Comparison of ENCODE assay signal across 22 cellular contexts in the genomic region with DNA sequence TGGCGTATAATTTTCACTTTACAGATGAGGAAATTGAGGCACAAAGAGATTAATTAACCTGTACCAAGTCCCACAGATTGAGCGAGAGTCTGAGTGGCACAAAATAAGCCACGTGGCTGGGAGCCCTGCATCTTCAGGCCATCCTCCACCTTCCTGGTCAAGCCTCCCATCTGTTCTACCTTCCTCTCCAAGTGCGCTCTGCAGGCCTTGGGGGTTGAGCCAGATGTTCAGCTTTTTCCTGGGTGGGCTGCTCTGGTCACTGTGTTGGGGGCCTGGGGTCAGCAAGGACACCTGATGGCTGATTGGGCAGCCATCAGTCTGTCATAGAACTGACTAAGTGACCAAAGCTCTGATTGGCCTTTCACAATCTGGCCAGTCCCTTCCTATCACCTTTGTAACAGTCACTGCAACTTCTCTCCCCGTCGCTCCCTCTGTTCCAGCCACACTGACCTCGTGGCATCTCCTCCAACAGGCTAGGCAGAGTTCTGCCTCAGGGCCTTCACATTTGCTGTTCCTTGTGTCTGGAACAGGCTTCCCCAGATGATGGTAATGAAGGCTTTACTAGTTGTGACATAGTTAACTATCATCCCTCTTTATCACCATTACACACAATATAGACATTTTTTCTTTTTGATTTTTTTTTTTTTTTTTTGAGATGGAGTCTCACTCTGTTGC. TPM values are rescaled to one million over a fixed set of nuclear protein-coding genes. Genes with fewer than 3 reads are reported as not detected.
"Had no signal": no experiment of that assay in that cellular context is flagged by ENCODE, and none has a peak within 500 bp of the region (broad histone marks: within the 10 kb centered on the region; RNA-seq: fewer than 3 reads in every experiment).

No MANE protein-coding gene starts in this region.

- H3K9me3 ChIP-seq: ovary, suprapubic skin, thyroid gland, upper lobe of left lung, vagina had no signal

- H3K4me1 Mint-ChIP-seq: stimulated activated effector memory CD8-positive, alpha-beta T cell treated with anti-CD3 and anti-CD28 coated beads, Interleukin-12 subunit alpha, Interleukin-12 subunit beta, amount 100 ng/mL, for 72 hours had no signal

- H3K4me3 ChIP-seq: coronary artery, heart left ventricle, ovary, smooth muscle cell, suprapubic skin, thyroid gland, upper lobe of left lung, vagina had no signal

- H3K9me3 Mint-ChIP-seq: neural crest cell; stimulated activated effector memory CD8-positive, alpha-beta T cell treated with anti-CD3 and anti-CD28 coated beads, Interleukin-12 subunit alpha, Interleukin-12 subunit beta, amount 100 ng/mL, for 72 hours had no signal

- H3K36me3 ChIP-seq: ovary, suprapubic skin, thyroid gland, upper lobe of left lung, vagina had no signal

- ATAC-seq: heart left ventricle; naive thymus-derived CD4-positive, alpha-beta T cell; right cardiac atrium; stimulated activated effector memory CD8-positive, alpha-beta T cell treated with anti-CD3 and anti-CD28 coated beads, Interleukin-12 subunit alpha, Interleukin-12 subunit beta, amount 100 ng/mL, for 72 hours; stimulated activated naive CD8-positive, alpha-beta T cell treated with anti-CD3 and anti-CD28 coated beads, Interleukin-15, Interleukin-2, amounts not matched to agents 100 U/mL and 50 U/mL, for 24 hours had no signal

- DNase-seq: effector CD4-positive, alpha-beta T cell; foreskin melanocyte; hypothalamus; kidney glomerular epithelial cell; mammary epithelial cell; naive thymus-derived CD4-positive, alpha-beta T cell; right cardiac atrium; stimulated activated CD4-positive, alpha-beta T cell treated with anti-CD3 and anti-CD28 coated beads, Interleukin-4, amount 100 ng/mL, for 1 hour; stimulated activated CD8-positive, alpha-beta memory T cell treated with anti-CD3 and anti-CD28 coated beads, Interleukin-4, amount 100 ng/mL, for 48 hours; stimulated activated naive CD8-positive, alpha-beta T cell treated with anti-CD3 and anti-CD28 coated beads, Interleukin-15, Interleukin-2, amounts not matched to agents 100 U/mL and 50 U/mL, for 24 hours; thyroid gland; upper lobe of left lung had no signal

- H3K27ac ChIP-seq: coronary artery, heart left ventricle, ovary, suprapubic skin, thyroid gland, upper lobe of left lung, vagina had no signal

- H3K36me3 Mint-ChIP-seq: naive thymus-derived CD4-positive, alpha-beta T cell; stimulated activated effector memory CD8-positive, alpha-beta T cell treated with anti-CD3 and anti-CD28 coated beads, Interleukin-12 subunit alpha, Interleukin-12 subunit beta, amount 100 ng/mL, for 72 hours had no signal

- H3K27ac Mint-ChIP-seq: naive thymus-derived CD4-positive, alpha-beta T cell; progenitor cell of endocrine pancreas; stimulated activated effector memory CD8-positive, alpha-beta T cell treated with anti-CD3 and anti-CD28 coated beads, Interleukin-12 subunit alpha, Interleukin-12 subunit beta, amount 100 ng/mL, for 72 hours had no signal

- H3K4me1 ChIP-seq: heart left ventricle, suprapubic skin, thyroid gland, upper lobe of left lung, vagina had no signal

- H3K4me3 Mint-ChIP-seq: naive thymus-derived CD4-positive, alpha-beta T cell; neural crest cell; stimulated activated effector memory CD8-positive, alpha-beta T cell treated with anti-CD3 and anti-CD28 coated beads, Interleukin-12 subunit alpha, Interleukin-12 subunit beta, amount 100 ng/mL, for 72 hours had no signal

- H3K27me3 ChIP-seq: heart left ventricle, ovary, suprapubic skin, thyroid gland, upper lobe of left lung, vagina had no signal

RNA-seq across cellular contexts. Expression of gene SCN5A, which starts 46.8 kb away (rescaled TPM):
- total RNA-seq: mammary epithelial cell, mononuclear cell had no signal
- polyA plus RNA-seq: naive thymus-derived CD4-positive, alpha-beta T cell had no signal
